In the genomic region with DNA sequence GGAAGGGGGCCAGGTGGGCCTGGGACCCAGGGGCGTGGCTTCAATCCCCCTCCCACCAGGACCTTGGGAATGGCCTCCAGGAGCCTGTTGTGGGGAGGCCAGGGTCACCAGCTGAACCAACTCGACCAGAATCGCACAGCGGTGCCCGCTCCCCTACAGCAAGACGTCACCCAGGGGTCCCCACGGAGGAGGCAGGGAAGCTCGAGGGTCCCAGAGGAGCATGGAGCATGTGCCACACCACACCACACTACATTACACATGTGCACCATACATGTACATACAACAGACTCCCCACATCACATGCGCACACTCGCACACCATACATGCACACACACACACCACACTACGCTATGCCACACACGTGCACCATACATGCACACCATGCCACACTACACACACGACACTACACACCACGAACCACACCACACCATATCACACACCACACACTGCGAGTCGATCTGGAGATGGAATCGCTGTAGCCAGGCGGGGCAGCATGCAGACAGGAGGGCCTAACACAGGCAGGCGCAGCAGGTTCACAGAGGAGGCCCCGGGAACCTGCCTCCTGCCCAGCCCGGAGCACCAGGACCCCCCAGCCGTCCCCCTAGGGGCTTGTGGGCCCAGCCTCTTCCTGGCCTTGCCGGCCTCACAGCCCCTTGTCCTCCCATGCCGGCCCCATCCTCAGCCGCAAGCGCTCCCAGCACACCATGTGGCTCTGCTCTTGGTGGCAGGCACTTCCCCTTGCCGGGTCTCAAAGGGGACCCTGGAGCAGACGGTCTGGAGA, we compare ENCODE assay signal across 1 cellular context.
TF ChIP-seq lines count a peak whose summit lies in the region.

No MANE protein-coding gene starts in this region.

TF ChIP-seq in HepG2, 621 proteins besides CTCF, POLR2A, EP300 and RAD21:
- no peak for TF ChIP-seq CBX1 (IDR thresholded peaks at IDR 0.05; ENCODE audit: low read depth)
- TF ChIP-seq NFYB (CRISPR knock-in tag; IDR thresholded peaks at IDR 0.05) = no peak
- TF ChIP-seq GABPB1 (CRISPR knock-in tag; IDR thresholded peaks at IDR 0.05) = peak; percentile 25; the same call in 1 of the 2 replicates
- TF ChIP-seq CENPT (CRISPR knock-in tag; IDR thresholded peaks at IDR 0.05; ENCODE audit: low read depth) = 0 out of 2 replicates have a peak, but pooled peaks have one; percentile 42
- TF ChIP-seq, protein P1, sequence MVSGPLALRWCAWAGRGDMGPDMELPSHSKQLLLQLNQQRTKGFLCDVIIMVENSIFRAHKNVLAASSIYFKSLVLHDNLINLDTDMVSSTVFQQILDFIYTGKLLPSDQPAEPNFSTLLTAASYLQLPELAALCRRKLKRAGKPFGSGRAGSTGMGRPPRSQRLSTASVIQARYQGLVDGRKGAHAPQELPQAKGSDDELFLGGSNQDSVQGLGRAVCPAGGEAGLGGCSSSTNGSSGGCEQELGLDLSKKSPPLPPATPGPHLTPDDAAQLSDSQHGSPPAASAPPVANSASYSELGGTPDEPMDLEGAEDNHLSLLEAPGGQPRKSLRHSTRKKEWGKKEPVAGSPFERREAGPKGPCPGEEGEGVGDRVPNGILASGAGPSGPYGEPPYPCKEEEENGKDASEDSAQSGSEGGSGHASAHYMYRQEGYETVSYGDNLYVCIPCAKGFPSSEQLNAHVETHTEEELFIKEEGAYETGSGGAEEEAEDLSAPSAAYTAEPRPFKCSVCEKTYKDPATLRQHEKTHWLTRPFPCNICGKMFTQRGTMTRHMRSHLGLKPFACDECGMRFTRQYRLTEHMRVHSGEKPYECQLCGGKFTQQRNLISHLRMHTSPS (CRISPR knock-in tag; IDR thresholded peaks at IDR 0.05; ENCODE audit: low read depth) = no peak
- TF ChIP-seq ZBTB38 (CRISPR knock-in tag; IDR thresholded peaks at IDR 0.05) = peak; percentile 37; the same call in 1 of the 2 replicates
- TF ChIP-seq, protein P2, sequence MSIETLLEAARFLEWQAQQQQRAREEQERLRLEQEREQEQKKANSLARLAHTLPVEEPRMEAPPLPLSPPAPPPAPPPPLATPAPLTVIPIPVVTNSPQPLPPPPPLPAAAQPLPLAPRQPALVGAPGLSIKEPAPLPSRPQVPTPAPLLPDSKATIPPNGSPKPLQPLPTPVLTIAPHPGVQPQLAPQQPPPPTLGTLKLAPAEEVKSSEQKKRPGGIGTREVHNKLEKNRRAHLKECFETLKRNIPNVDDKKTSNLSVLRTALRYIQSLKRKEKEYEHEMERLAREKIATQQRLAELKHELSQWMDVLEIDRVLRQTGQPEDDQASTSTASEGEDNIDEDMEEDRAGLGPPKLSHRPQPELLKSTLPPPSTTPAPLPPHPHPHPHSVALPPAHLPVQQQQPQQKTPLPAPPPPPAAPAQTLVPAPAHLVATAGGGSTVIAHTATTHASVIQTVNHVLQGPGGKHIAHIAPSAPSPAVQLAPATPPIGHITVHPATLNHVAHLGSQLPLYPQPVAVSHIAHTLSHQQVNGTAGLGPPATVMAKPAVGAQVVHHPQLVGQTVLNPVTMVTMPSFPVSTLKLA (IDR thresholded peaks at IDR 0.05) = peak; percentile 94
- no peak for TF ChIP-seq NR1H2 (CRISPR knock-in tag; IDR thresholded peaks at IDR 0.05; ENCODE audit: borderline replicate concordance, low read depth)
- TF ChIP-seq, protein P3, sequence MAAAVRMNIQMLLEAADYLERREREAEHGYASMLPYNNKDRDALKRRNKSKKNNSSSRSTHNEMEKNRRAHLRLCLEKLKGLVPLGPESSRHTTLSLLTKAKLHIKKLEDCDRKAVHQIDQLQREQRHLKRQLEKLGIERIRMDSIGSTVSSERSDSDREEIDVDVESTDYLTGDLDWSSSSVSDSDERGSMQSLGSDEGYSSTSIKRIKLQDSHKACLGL (CRISPR knock-in tag; IDR thresholded peaks at IDR 0.05) = 0 out of 2 replicates have a peak, but pooled peaks have one; percentile 22
